ENCODE assay signal across 14 cellular contexts in genomic region chr1:207810606-207811295, GRCh38. TPM values are rescaled to one million over a fixed set of nuclear protein-coding genes. Genes with fewer than 3 reads are reported as not detected.
DNase-seq lines count a peak whose midpoint lies in the region; ATAC-seq and TF ChIP-seq lines count a peak whose summit lies in the region.
"Had no signal": no experiment of that assay in that cellular context is flagged by ENCODE, and none has a peak within 500 bp of the region (broad histone marks: within the 10 kb centered on the region; RNA-seq: fewer than 3 reads in every experiment).

No MANE protein-coding gene starts in this region.

- H3K4me1 ChIP-seq in GM23248 (ENCODE audit: insufficient read depth) (peaks cover 34% of the 10 kb centered on the region), gastroesophageal sphincter (peaks cover 51 to 100% (median 93%) of the 10 kb centered on the region in 3 donors), smooth muscle cell (ENCODE audit: low read depth) (peaks cover 6% of the 10 kb centered on the region)

- H3K9me3 ChIP-seq in GM23248 (ENCODE audit: low read depth) (no peaks in the 10 kb centered on the region), gastroesophageal sphincter (no peaks in the 10 kb centered on the region), smooth muscle cell (replicated peaks; ENCODE audit: low read depth) (no peaks in the 10 kb centered on the region)

- H2AFZ ChIP-seq in GM23248 = peak overlapping the region; percentile 31
- no peak overlapping the region for H2AFZ ChIP-seq in smooth muscle cell (ENCODE audit: low read depth)
- H2AFZ ChIP-seq: PC-9 had no signal

- DNase-seq in GM23248 (no peak), smooth muscle cell (lab: John Stamatoyannopoulos, UW; ENCODE audit: unreplicated experiment) (no peak), glutamatergic neuron (no peak), SIG-M5 (lab: John Stamatoyannopoulos, UW) (no peak)
- DNase-seq in activated CD4-positive, alpha-beta memory T cell treated with anti-CD3 and anti-CD28 coated beads for 36 hours = no peak
- DNase-seq in stimulated activated CD4-positive, alpha-beta T cell treated with anti-CD3 and anti-CD28 coated beads, Interleukin-4, amount 100 ng/mL, for 1 hour = no peak
- no peak for DNase-seq in activated naive CD4-positive, alpha-beta T cell treated with anti-CD3 and anti-CD28 coated beads, Interleukin-2, amount 50 U/mL, for 16 hours
- DNase-seq: CD8-positive, alpha-beta memory T cell; PC-9; stimulated activated CD4-positive, alpha-beta T cell treated with anti-CD3 and anti-CD28 coated beads, Interleukin-15, amount 100 ng/mL, for 24 hours; stimulated activated CD8-positive, alpha-beta memory T cell treated with anti-CD3 and anti-CD28 coated beads, Interleukin-4, amount 100 ng/mL, for 48 hours; T1000 had no signal

- TF ChIP-seq CTCF in gastroesophageal sphincter (IDR thresholded peaks at IDR 0.05) (no peak), smooth muscle cell (IDR thresholded peaks at IDR 0.05; ENCODE audit: borderline replicate concordance, insufficient read depth, poor library complexity, severe bottlenecking) (no peak), glutamatergic neuron (IDR thresholded peaks at IDR 0.05; ENCODE audit: partially characterized antibody, unreplicated experiment) (no peak)

- CTCF ChIA-PET in activated CD4-positive, alpha-beta memory T cell treated with anti-CD3 and anti-CD28 coated beads for 36 hours (lab: Charles Lee) = interaction anchor here (1.5 to 3.2 kb wide), 7 partner anchors 13 to 153 kb away, joined by 6 to 23 read pairs (median 15); no protein-coding TSS in a partner anchor

- H3K27me3 Mint-ChIP-seq in activated CD4-positive, alpha-beta memory T cell treated with anti-CD3 and anti-CD28 coated beads for 36 hours = no peaks in the 10 kb centered on the region
- H3K27me3 Mint-ChIP-seq in glutamatergic neuron (ENCODE audit: unreplicated experiment) = peaks cover 7% of the 10 kb centered on the region
- H3K27me3 Mint-ChIP-seq: CD8-positive, alpha-beta memory T cell had no signal

- H3K4me2 ChIP-seq in GM23248 (ENCODE audit: unreplicated experiment) (peak overlapping the region; percentile 41), smooth muscle cell (peak overlapping the region; percentile 8)
- H3K4me2 ChIP-seq: PC-9 had no signal

- peak overlapping the region; percentile 63 for H3K27ac Mint-ChIP-seq in activated CD4-positive, alpha-beta memory T cell treated with anti-CD3 and anti-CD28 coated beads for 36 hours
- H3K27ac Mint-ChIP-seq in glutamatergic neuron (ENCODE audit: unreplicated experiment) = no peak overlapping the region

- H3K79me2 ChIP-seq in GM23248 (ENCODE audit: insufficient read depth) (no peaks in the 10 kb centered on the region), smooth muscle cell (ENCODE audit: low read depth) (no peaks in the 10 kb centered on the region)

- peak overlapping the region; percentile 59 for H3K9ac ChIP-seq in GM23248
- H3K9ac ChIP-seq in smooth muscle cell (ENCODE audit: low read depth) = no peak overlapping the region

- no peaks in the 10 kb centered on the region for H3K27me3 ChIP-seq in GM23248 (replicated peaks; ENCODE audit: insufficient read depth)
- H3K27me3 ChIP-seq in gastroesophageal sphincter = no peaks in the 10 kb centered on the region
- no peaks in the 10 kb centered on the region for H3K27me3 ChIP-seq in smooth muscle cell (ENCODE audit: low read depth)
- H3K27me3 ChIP-seq: brain microvascular endothelial cell had no signal

- H3K36me3 Mint-ChIP-seq in activated CD4-positive, alpha-beta memory T cell treated with anti-CD3 and anti-CD28 coated beads for 36 hours = peaks cover 70% of the 10 kb centered on the region
- H3K36me3 Mint-ChIP-seq in glutamatergic neuron (ENCODE audit: unreplicated experiment) = no peaks in the 10 kb centered on the region

- no peak for TF ChIP-seq EP300 in gastroesophageal sphincter (IDR thresholded peaks at IDR 0.05)

- H3K36me3 ChIP-seq in GM23248 (ENCODE audit: low read depth) (no peaks in the 10 kb centered on the region), gastroesophageal sphincter (peaks cover 2 to 100% of the 10 kb centered on the region in 2 donors), smooth muscle cell (ENCODE audit: low read depth) (no peaks in the 10 kb centered on the region)
- H3K36me3 ChIP-seq: brain microvascular endothelial cell had no signal

- no peak overlapping the region for H3K4me3 ChIP-seq in GM23248
- H3K4me3 ChIP-seq in gastroesophageal sphincter = peak overlapping the region in 1 of 2 donors; percentile 80
- no peak overlapping the region for H3K4me3 ChIP-seq in smooth muscle cell
- H3K4me3 ChIP-seq: PC-9 had no signal

- H3K9me2 ChIP-seq in GM23248 (ENCODE audit: insufficient read depth) = no peaks in the 10 kb centered on the region

- TF ChIP-seq POLR2A in gastroesophageal sphincter (IDR thresholded peaks at IDR 0.05) = no peak

- POLR2A ChIA-PET in activated CD4-positive, alpha-beta memory T cell treated with anti-CD3 and anti-CD28 coated beads for 36 hours (lab: Charles Lee) = interaction anchor here (2.0 kb wide), 1 partner anchor 13 kb away, joined by 5 read pairs; no protein-coding TSS in a partner anchor

- H3K4me1 Mint-ChIP-seq in activated CD4-positive, alpha-beta memory T cell treated with anti-CD3 and anti-CD28 coated beads for 36 hours (ENCODE audit: low read depth) = peaks cover 80% of the 10 kb centered on the region
- peaks cover 14% of the 10 kb centered on the region for H3K4me1 Mint-ChIP-seq in glutamatergic neuron (ENCODE audit: low read depth, unreplicated experiment)

- H3K4me3 Mint-ChIP-seq in activated CD4-positive, alpha-beta memory T cell treated with anti-CD3 and anti-CD28 coated beads for 36 hours = no peak overlapping the region
- H3K4me3 Mint-ChIP-seq in glutamatergic neuron (ENCODE audit: unreplicated experiment) = no peak overlapping the region
- H3K4me3 Mint-ChIP-seq: CD8-positive, alpha-beta memory T cell had no signal

- H3K27ac ChIP-seq in GM23248 (peak overlapping the region; percentile 91), gastroesophageal sphincter (peak overlapping the region in 3 of 4 donors; percentile 70 to 99 (median 97)), smooth muscle cell (ENCODE audit: low read depth) (no peak overlapping the region)
- H3K27ac ChIP-seq: brain microvascular endothelial cell, PC-9 had no signal

- 71 to 72% methylated on average over 9 of the region's 9 CpGs for WGBS in GM23248 (ENCODE audit: low coverage in 1 of 2, low lambda C conversion rate in 2 of 2, missing lambda C conversion rate in 2 of 2), 2 experiments
- 53 to 68% methylated on average over 5 to 8 of the region's 9 CpGs for WGBS in gastroesophageal sphincter (ENCODE audit: low coverage in 1 of 2), 2 donors
- WGBS in smooth muscle cell (ENCODE audit: low lambda C conversion rate) = 92% methylated on average over 9 of the region's 9 CpGs

- H3F3A ChIP-seq in GM23248 (ENCODE audit: insufficient read depth) = peaks cover 17% of the 10 kb centered on the region
- H3F3A ChIP-seq in smooth muscle cell (ENCODE audit: low read depth) = no peaks in the 10 kb centered on the region

- in situ Hi-C loops in GM23248 (cut with MboI) = no loop called here

- H4K20me1 ChIP-seq in GM23248 (ENCODE audit: insufficient read depth) (no peaks in the 10 kb centered on the region), smooth muscle cell (ENCODE audit: low read depth) (no peaks in the 10 kb centered on the region)

- no peak for ATAC-seq in gastroesophageal sphincter

- intact Hi-C loops in activated CD4-positive, alpha-beta memory T cell treated with anti-CD3 and anti-CD28 coated beads for 36 hours (cut with micrococcal nuclease) = no loop called here

- no peaks in the 10 kb centered on the region for H3K9me3 Mint-ChIP-seq in activated CD4-positive, alpha-beta memory T cell treated with anti-CD3 and anti-CD28 coated beads for 36 hours
- H3K9me3 Mint-ChIP-seq in glutamatergic neuron (ENCODE audit: unreplicated experiment) = no peaks in the 10 kb centered on the region
- H3K9me3 Mint-ChIP-seq: CD8-positive, alpha-beta memory T cell had no signal

RNA-seq across cellular contexts. Expression of gene CD46, which starts 58.9 kb away (rescaled TPM):
- 49.2 and 54.3 TPM in 2 replicates for total RNA-seq in GM23248 (2014; rRNA removed; shearing (Covaris generic))
- polyA plus RNA-seq in GM23248 (2016; fragmentation: Nextera tagmentation; extraction: Ambion mirVana) = 110 and 117 TPM in 2 replicates
- total RNA-seq in activated CD4-positive, alpha-beta memory T cell treated with anti-CD3 and anti-CD28 coated beads for 36 hours = 10 to 100 TPM; 94.6 to 96.9 TPM
- 100 to 1,000 TPM in 2 of 4 donors, 10 to 100 TPM in 2; 69.1 to 117 (median 98.6) TPM for total RNA-seq in gastroesophageal sphincter
- 234 and 243 TPM in 2 replicates for total RNA-seq in smooth muscle cell
- polyA plus RNA-seq in smooth muscle cell = 117 and 126 TPM in 2 replicates
- 188 TPM for total RNA-seq in glutamatergic neuron (ENCODE audit: unreplicated experiment)
